ENCODE assay signal across 11 cellular contexts in genomic region chr9:16824545-16825041, GRCh38. TPM values are rescaled to one million over a fixed set of nuclear protein-coding genes. Genes with fewer than 3 reads are reported as not detected.
DNase-seq lines count a peak whose midpoint lies in the region; ATAC-seq and TF ChIP-seq lines count a peak whose summit lies in the region.
"Had no signal": no experiment of that assay in that cellular context is flagged by ENCODE, and none has a peak within 500 bp of the region (broad histone marks: within the 10 kb centered on the region; RNA-seq: fewer than 3 reads in every experiment).

No MANE protein-coding gene starts in this region.

- peaks cover 15% of the 10 kb centered on the region for H3K4me1 Mint-ChIP-seq in endothelial cell (ENCODE audit: unreplicated experiment)

- peaks cover 39% of the 10 kb centered on the region for H3K4me1 ChIP-seq in adipocyte (ENCODE audit: control insufficient read depth, insufficient read depth, low read length)

- peaks cover 1% of the 10 kb centered on the region for H3K27me3 Mint-ChIP-seq in endothelial cell (ENCODE audit: unreplicated experiment)

- no peaks in the 10 kb centered on the region for H3K36me3 Mint-ChIP-seq in endothelial cell (ENCODE audit: low read depth, unreplicated experiment)
- H3K36me3 Mint-ChIP-seq: activated naive CD8-positive, alpha-beta T cell had no signal

- H3K9me3 Mint-ChIP-seq in endothelial cell (ENCODE audit: unreplicated experiment), result no peaks in the 10 kb centered on the region

- no peaks in the 10 kb centered on the region for H3K9me3 ChIP-seq in adipocyte (ENCODE audit: control insufficient read depth, low read length)

- H3K27ac Mint-ChIP-seq in endothelial cell (ENCODE audit: unreplicated experiment), result no peak overlapping the region
- H3K27ac Mint-ChIP-seq: activated naive CD8-positive, alpha-beta T cell had no signal

- intact Hi-C loops in left ventricle myocardium superior (cut with micrococcal nuclease), result no loop called here

- no peaks in the 10 kb centered on the region for H3K27me3 ChIP-seq in adipocyte (replicated peaks; ENCODE audit: control insufficient read depth, insufficient read depth, low read length)

- no peak for ATAC-seq in left ventricle myocardium superior
- no peak for ATAC-seq in GM19452 (IDR thresholded peaks at IDR 0.05; ENCODE audit: unreplicated experiment)

- H3K4me3 ChIP-seq in AG09309 (ENCODE audit: control insufficient read depth, low read depth, low read length) (no peak overlapping the region), adipocyte (ENCODE audit: low read length) (no peak overlapping the region)

- H3K36me3 ChIP-seq in adipocyte (ENCODE audit: control insufficient read depth, insufficient read depth, low read length, severe bottlenecking), result no peaks in the 10 kb centered on the region

- H3K9ac ChIP-seq in adipocyte (ENCODE audit: low read length), result peak overlapping the region; percentile 16

- peak; percentile 33 for DNase-seq in AG09309 (ENCODE audit: low read depth)
- DNase-seq in LHCN-M2 (ENCODE audit: low read depth), result peak; percentile 54
- DNase-seq in adipocyte (ENCODE audit: low read depth), result peak; percentile 54
- peak; percentile 72 for DNase-seq in iris pigment epithelial cell (ENCODE audit: low read depth)
- no peak for DNase-seq in activated CD4-positive, alpha-beta T cell treated with anti-CD3 and anti-CD28 coated beads for 48 hours
- DNase-seq in endothelial cell (ENCODE audit: low spot score), result no peak
- no peak for DNase-seq in left ventricle myocardium superior
- DNase-seq: Calu3 had no signal

- H3K4me3 Mint-ChIP-seq in endothelial cell (ENCODE audit: unreplicated experiment), result no peak overlapping the region
- H3K4me3 Mint-ChIP-seq: activated naive CD8-positive, alpha-beta T cell had no signal

- no peak for TF ChIP-seq CTCF in AG09309 (IDR thresholded peaks at IDR 0.05; ENCODE audit: control insufficient read depth, insufficient read depth, low read depth, low read length, missing control alignments)
- TF ChIP-seq CTCF in endothelial cell (IDR thresholded peaks at IDR 0.05; ENCODE audit: unreplicated experiment), result no peak

RNA-seq across cellular contexts. Expression of gene BNC2, which starts 45.9 kb away (rescaled TPM):
- total RNA-seq in LHCN-M2 (2014; rRNA removed) (16.4 and 23.8 TPM in 2 replicates), endothelial cell (ENCODE audit: unreplicated experiment) (20.1 TPM), left ventricle myocardium superior (6.3 TPM)
- 7.3 TPM for polyA plus RNA-seq in LHCN-M2 (2012)
- total RNA-seq: Calu3; T-helper 1 cell treated with Interleukin-12 subunit alpha and Interleukin-12 subunit beta and Interleukin-4 antibody, amounts not matched to agents 30 ng/mL and 1 ng/mL, for 36 hours had no signal

Comparison
In these comparisons a context has a peak if more than half of its experiments do, and no peak if none do; other contexts are left out.
1. DNase-seq: peak in AG09309 (single experiment), LHCN-M2 (single experiment), adipocyte (single experiment) and iris pigment epithelial cell (single experiment); none in activated CD4-positive, alpha-beta T cell treated with anti-CD3 and anti-CD28 coated beads for 48 hours (single experiment), endothelial cell (single experiment) and left ventricle myocardium superior (single experiment).